ENCODE assay signal across 12 cellular contexts in genomic region chr2:98759338-98759737, GRCh38. TPM values are rescaled to one million over a fixed set of nuclear protein-coding genes. Genes with fewer than 3 reads are reported as not detected.
DNase-seq lines count a peak whose midpoint lies in the region; ATAC-seq and TF ChIP-seq lines count a peak whose summit lies in the region.
"Had no signal": no experiment of that assay in that cellular context is flagged by ENCODE, and none has a peak within 500 bp of the region (broad histone marks: within the 10 kb centered on the region; RNA-seq: fewer than 3 reads in every experiment).

No MANE protein-coding gene starts in this region.

- TF ChIP-seq CTCF in CD8-positive, alpha-beta T cell (IDR thresholded peaks at IDR 0.05): no peak

- H3K27me3 ChIP-seq in CD8-positive, alpha-beta T cell (ENCODE audit: insufficient read depth, low read length): no peaks in the 10 kb centered on the region
- H3K27me3 ChIP-seq in naive thymus-derived CD4-positive, alpha-beta T cell (ENCODE audit: control insufficient read depth in 2 of 2, insufficient read depth in 2 of 2, low read length in 2 of 2): no peaks in the 10 kb centered on the region

- ATAC-seq in CD8-positive, alpha-beta T cell: no peak
- ATAC-seq in naive thymus-derived CD4-positive, alpha-beta T cell: no peak
- no peak for ATAC-seq in HG03196 (IDR thresholded peaks at IDR 0.05; ENCODE audit: unreplicated experiment)
- ATAC-seq in HG02571 (IDR thresholded peaks at IDR 0.05; ENCODE audit: unreplicated experiment): no peak
- no peak for ATAC-seq in GM18867 (IDR thresholded peaks at IDR 0.05; ENCODE audit: unreplicated experiment)
- ATAC-seq: activated CD4-positive, CD25-positive, alpha-beta regulatory T cell treated with anti-CD3 and anti-CD28 coated beads, Interleukin-2, amount 50 U/mL, for 24 hours; Right ventricle myocardium inferior had no signal

- H3K27me3 Mint-ChIP-seq in CD8-positive, alpha-beta T cell (ENCODE audit: low read depth): no peaks in the 10 kb centered on the region
- no peaks in the 10 kb centered on the region for H3K27me3 Mint-ChIP-seq in activated CD4-positive, alpha-beta memory T cell treated with anti-CD3 and anti-CD28 coated beads, Interleukin-2, amount 10 ng/mL, durations not matched to agents 7 days and 5 days
- H3K27me3 Mint-ChIP-seq in naive thymus-derived CD4-positive, alpha-beta T cell: no peaks in the 10 kb centered on the region

- no peaks in the 10 kb centered on the region for H3K36me3 Mint-ChIP-seq in CD8-positive, alpha-beta T cell
- peaks cover 12% of the 10 kb centered on the region for H3K36me3 Mint-ChIP-seq in activated CD4-positive, alpha-beta memory T cell treated with anti-CD3 and anti-CD28 coated beads, Interleukin-2, amount 10 ng/mL, durations not matched to agents 7 days and 5 days (ENCODE audit: low read depth)
- peaks cover 0 to 19% (median 0%) of the 10 kb centered on the region in 5 donors for H3K36me3 Mint-ChIP-seq in naive thymus-derived CD4-positive, alpha-beta T cell

- no peak overlapping the region for H3K4me3 ChIP-seq in CD8-positive, alpha-beta T cell (ENCODE audit: low read depth, low read length)
- H3K4me3 ChIP-seq in naive thymus-derived CD4-positive, alpha-beta T cell (ENCODE audit: low read length): no peak overlapping the region
- H3K4me3 ChIP-seq: coronary artery had no signal

- DNase-seq in CD8-positive, alpha-beta T cell: no peak
- DNase-seq in Kasumi-1 (lab: John Stamatoyannopoulos, UW): peak; percentile 65 to 83
- no peak for DNase-seq in activated CD4-positive, alpha-beta memory T cell treated with anti-CD3 and anti-CD28 coated beads, Interleukin-2, amount 10 ng/mL, durations not matched to agents 7 days and 5 days
- DNase-seq in naive thymus-derived CD4-positive, alpha-beta T cell: peak in 5 of 9 donors; percentile 50 to 58 (median 55)
- DNase-seq: Caco-2, NCI-H510A treated with DMSO at 0.1 percent for 48 hours had no signal

- H3K27ac Mint-ChIP-seq in CD8-positive, alpha-beta T cell: peak overlapping the region; percentile 80
- peak overlapping the region; percentile 66 for H3K27ac Mint-ChIP-seq in activated CD4-positive, alpha-beta memory T cell treated with anti-CD3 and anti-CD28 coated beads, Interleukin-2, amount 10 ng/mL, durations not matched to agents 7 days and 5 days
- peak overlapping the region; percentile 76 to 100 (median 97) for H3K27ac Mint-ChIP-seq in naive thymus-derived CD4-positive, alpha-beta T cell

- intact Hi-C loops in CD8-positive, alpha-beta T cell (cut with DNase I, micrococcal nuclease): loop anchor here in 1 of 2 experiments (2.0 kb wide), 1 partner anchor 29 kb away; the partner anchor contains the start of gene MGAT4A
- intact Hi-C loops in naive thymus-derived CD4-positive, alpha-beta T cell (cut with micrococcal nuclease): no loop called here

- peaks cover 62% of the 10 kb centered on the region for H3K4me1 Mint-ChIP-seq in CD8-positive, alpha-beta T cell (ENCODE audit: low read depth)
- H3K4me1 Mint-ChIP-seq in activated CD4-positive, alpha-beta memory T cell treated with anti-CD3 and anti-CD28 coated beads, Interleukin-2, amount 10 ng/mL, durations not matched to agents 7 days and 5 days: peaks cover 68% of the 10 kb centered on the region
- H3K4me1 Mint-ChIP-seq in naive thymus-derived CD4-positive, alpha-beta T cell: peaks cover 55 to 91% (median 71%) of the 10 kb centered on the region in 7 donors

- H3K4me3 Mint-ChIP-seq in CD8-positive, alpha-beta T cell: no peak overlapping the region
- H3K4me3 Mint-ChIP-seq in activated CD4-positive, alpha-beta memory T cell treated with anti-CD3 and anti-CD28 coated beads, Interleukin-2, amount 10 ng/mL, durations not matched to agents 7 days and 5 days: no peak overlapping the region
- H3K4me3 Mint-ChIP-seq in naive thymus-derived CD4-positive, alpha-beta T cell: peak overlapping the region; percentile 38 to 98 (median 64)

- H3K36me3 ChIP-seq in CD8-positive, alpha-beta T cell (ENCODE audit: insufficient read depth, low read length): no peaks in the 10 kb centered on the region
- no peaks in the 10 kb centered on the region for H3K36me3 ChIP-seq in naive thymus-derived CD4-positive, alpha-beta T cell (ENCODE audit: control insufficient read depth in 2 of 3, insufficient read depth in 3 of 3, low read length in 3 of 3)

- POLR2A ChIA-PET in CD8-positive, alpha-beta T cell (lab: Charles Lee): interaction anchor here (1.0 to 6.1 kb wide), 5 partner anchors 12 to 95 kb away, joined by 3 to 52 read pairs (median 13); partner anchors contain the start of gene MGAT4A
- POLR2A ChIA-PET in activated CD4-positive, alpha-beta memory T cell treated with anti-CD3 and anti-CD28 coated beads, Interleukin-2, amount 10 ng/mL, durations not matched to agents 7 days and 5 days (lab: Charles Lee): interaction anchor here (1.1 to 6.1 kb wide), 4 partner anchors 8 to 96 kb away, joined by 3 to 77 read pairs (median 26); partner anchors contain the start of gene MGAT4A
- POLR2A ChIA-PET in naive thymus-derived CD4-positive, alpha-beta T cell (lab: Charles Lee): interaction anchor here (0.7 to 7.6 kb wide), 7 partner anchors 12 to 103 kb away, joined by 3 to 310 read pairs (median 3); partner anchors contain the start of gene MGAT4A

- H3K4me1 ChIP-seq in CD8-positive, alpha-beta T cell (ENCODE audit: insufficient read depth, low read length): peaks cover 50% of the 10 kb centered on the region
- H3K4me1 ChIP-seq in naive thymus-derived CD4-positive, alpha-beta T cell (ENCODE audit: control insufficient read depth in 2 of 2, insufficient read depth in 2 of 2, low read length in 2 of 2): peaks cover 45 to 70% of the 10 kb centered on the region in 2 donors

- no peak overlapping the region for H3K27ac ChIP-seq in CD8-positive, alpha-beta T cell (ENCODE audit: low read depth, low read length)
- H3K27ac ChIP-seq in naive thymus-derived CD4-positive, alpha-beta T cell (ENCODE audit: low read depth, low read length): peak overlapping the region; percentile 70

- no peaks in the 10 kb centered on the region for H3K9me3 ChIP-seq in CD8-positive, alpha-beta T cell (ENCODE audit: low read length)
- no peaks in the 10 kb centered on the region for H3K9me3 ChIP-seq in naive thymus-derived CD4-positive, alpha-beta T cell (ENCODE audit: control insufficient read depth in 2 of 3, low read length in 3 of 3)
- H3K9me3 ChIP-seq: Caco-2 had no signal

- CTCF ChIA-PET in CD8-positive, alpha-beta T cell (lab: Charles Lee): interaction anchor here (0.7 to 2.1 kb wide), 4 partner anchors 11 to 27 kb away, joined by 3 to 6 read pairs (median 4); no protein-coding TSS in a partner anchor
- CTCF ChIA-PET in activated CD4-positive, alpha-beta memory T cell treated with anti-CD3 and anti-CD28 coated beads, Interleukin-2, amount 10 ng/mL, durations not matched to agents 7 days and 5 days (lab: Charles Lee): interaction anchor here (1.1 to 2.1 kb wide), 2 partner anchors 12 kb away, joined by 4 to 15 read pairs; no protein-coding TSS in a partner anchor
- CTCF ChIA-PET in naive thymus-derived CD4-positive, alpha-beta T cell (lab: Charles Lee): interaction anchor here (1.1 to 4.4 kb wide), 3 partner anchors 12 to 110 kb away, joined by 3 to 17 read pairs (median 5); no protein-coding TSS in a partner anchor

- no peaks in the 10 kb centered on the region for H3K9me3 Mint-ChIP-seq in CD8-positive, alpha-beta T cell
- no peaks in the 10 kb centered on the region for H3K9me3 Mint-ChIP-seq in activated CD4-positive, alpha-beta memory T cell treated with anti-CD3 and anti-CD28 coated beads, Interleukin-2, amount 10 ng/mL, durations not matched to agents 7 days and 5 days
- peaks cover 0 to 4% (median 0%) of the 10 kb centered on the region in 11 donors for H3K9me3 Mint-ChIP-seq in naive thymus-derived CD4-positive, alpha-beta T cell

RNA-seq across cellular contexts. Expression of gene MGAT4A, which starts 28.4 kb away (rescaled TPM):
- total RNA-seq in CD8-positive, alpha-beta T cell: 100 to 1,000 TPM; 226 to 229 TPM
- 10 to 100 TPM; 69.8 to 80.6 TPM for total RNA-seq in activated CD4-positive, alpha-beta memory T cell treated with anti-CD3 and anti-CD28 coated beads, Interleukin-2, amount 10 ng/mL, durations not matched to agents 7 days and 5 days
- total RNA-seq in naive thymus-derived CD4-positive, alpha-beta T cell: 100 to 1,000 TPM; 125 to 308 (median 240) TPM
- polyA plus RNA-seq in naive thymus-derived CD4-positive, alpha-beta T cell: 100 to 1,000 TPM; 262 to 349 TPM

Comparison
In these comparisons a context has a peak if more than half of its experiments do, and no peak if none do; other contexts are left out.
1. DNase-seq: peak in Kasumi-1 (2 of 2) and naive thymus-derived CD4-positive, alpha-beta T cell (5 of 9); none in CD8-positive, alpha-beta T cell (0 of 7) and activated CD4-positive, alpha-beta memory T cell treated with anti-CD3 and anti-CD28 coated beads, Interleukin-2, amount 10 ng/mL, durations not matched to agents 7 days and 5 days (single experiment).
2. H3K4me3 Mint-ChIP-seq: peak in naive thymus-derived CD4-positive, alpha-beta T cell (10 of 10); none in CD8-positive, alpha-beta T cell (single experiment) and activated CD4-positive, alpha-beta memory T cell treated with anti-CD3 and anti-CD28 coated beads, Interleukin-2, amount 10 ng/mL, durations not matched to agents 7 days and 5 days (single experiment).
3. Peak in every context shown above with its lines, with median percentiles within 50 percentile points of each other: H3K27ac Mint-ChIP-seq.